10 cellular contexts compared by ENCODE assay signal in the genomic region with DNA sequence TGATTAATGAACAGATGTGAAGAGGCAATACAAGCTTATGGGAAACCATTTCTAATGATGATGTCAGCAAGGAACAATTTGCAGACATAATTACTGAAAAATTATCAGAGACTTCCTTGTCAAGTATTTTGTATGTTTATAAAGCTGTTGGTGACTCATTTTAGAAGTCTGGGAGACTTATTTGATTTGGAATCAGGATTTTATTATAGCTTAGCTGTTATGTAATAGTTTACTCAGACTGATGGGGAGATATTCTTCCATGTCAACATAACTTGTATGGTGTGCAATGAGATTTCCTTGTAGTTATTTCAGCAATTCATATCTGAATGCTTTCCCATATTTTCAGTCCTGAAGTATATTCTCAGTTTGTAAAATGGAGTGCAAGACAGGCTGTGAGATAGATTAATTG.
A peak's percentile ranks its signal among the peaks of the same experiment; 100 is the strongest.
DNase-seq lines count a peak whose midpoint lies in the region; ATAC-seq and TF ChIP-seq lines count a peak whose summit lies in the region.
"Had no signal": no experiment of that assay in that cellular context is flagged by ENCODE, and none has a peak within 500 bp of the region (broad histone marks: within the 10 kb centered on the region; RNA-seq: fewer than 3 reads in every experiment).

No MANE protein-coding gene starts in this region.

- peaks cover 6 to 7% of the 10 kb centered on the region in 2 donors for H3K27me3 Mint-ChIP-seq in effector memory CD8-positive, alpha-beta T cell

- no peaks in the 10 kb centered on the region for H3K36me3 Mint-ChIP-seq in effector memory CD8-positive, alpha-beta T cell (ENCODE audit: insufficient read depth)
- H3K36me3 Mint-ChIP-seq: memory B cell had no signal

- H3K4me1 ChIP-seq in PC-9 (replicated peaks; ENCODE audit: insufficient read depth) (peaks cover 47% of the 10 kb centered on the region), esophagus muscularis mucosa (peaks cover 29 to 57% (median 47%) of the 10 kb centered on the region in 4 donors), mucosa of descending colon (ENCODE audit: low read depth) (no peaks in the 10 kb centered on the region)

- H3K27ac Mint-ChIP-seq in effector memory CD8-positive, alpha-beta T cell, result no peak overlapping the region
- H3K27ac Mint-ChIP-seq: memory B cell had no signal

- H3K4me1 Mint-ChIP-seq in effector memory CD8-positive, alpha-beta T cell (ENCODE audit: low read depth in 2 of 2), result no peaks in the 10 kb centered on the region
- H3K4me1 Mint-ChIP-seq: memory B cell had no signal

- no peaks in the 10 kb centered on the region for H3K9me3 Mint-ChIP-seq in effector memory CD8-positive, alpha-beta T cell
- H3K9me3 Mint-ChIP-seq: memory B cell had no signal

- intact Hi-C loops in PC-9 (cut with micrococcal nuclease; ENCODE audit: unreplicated experiment) (loop anchor here (1.0 kb wide), 3 partner anchors 16 to 226 kb away; no protein-coding TSS in a partner anchor), esophagus muscularis mucosa (cut with DNase I) (no loop called here), mucosa of descending colon (cut with DNase I, micrococcal nuclease) (no loop called here), posterior cingulate gyrus (cut with DNase I) (no loop called here)

- H3K36me3 ChIP-seq in PC-9 (ENCODE audit: low read depth), result no peaks in the 10 kb centered on the region
- no peaks in the 10 kb centered on the region for H3K36me3 ChIP-seq in esophagus muscularis mucosa
- no peaks in the 10 kb centered on the region for H3K36me3 ChIP-seq in mucosa of descending colon (ENCODE audit: low read depth)

- peak overlapping the region; percentile 77 for H3K27ac ChIP-seq in PC-9
- peak overlapping the region; percentile 65 to 83 (median 80) for H3K27ac ChIP-seq in esophagus muscularis mucosa (replicated peaks in 1 of 4)

- ATAC-seq in mucosa of descending colon, result peak; percentile 21
- ATAC-seq in HG02840 (IDR thresholded peaks at IDR 0.05; ENCODE audit: low FRiP score, unreplicated experiment), result no peak
- ATAC-seq in effector memory CD8-positive, alpha-beta T cell (replicated peaks), result no peak

- H3K9me2 ChIP-seq in PC-9 (ENCODE audit: insufficient read depth), result no peaks in the 10 kb centered on the region

- H3K4me2 ChIP-seq in PC-9, result peak overlapping the region; percentile 4; the same call in 1 of the 2 replicates

- CTCF ChIA-PET in PC-9 (lab: Charles Lee), result no interaction called here

- POLR2A ChIA-PET in PC-9 (lab: Charles Lee; ENCODE audit: unreplicated experiment), result interaction anchor here (0.6 to 1.0 kb wide), 4 partner anchors 9 to 265 kb away, joined by 3 to 4 read pairs (median 3); a partner anchor contains a TSS

- BruUV-seq in PC-9 (replicated peaks; lab: Mats Ljungman, UMichigan), result no TSS peak

- DNase-seq in AG09309 (ENCODE audit: low read depth) (peak; percentile 82), PC-9 (peak in 1 of 2 experiments; percentile 99), esophagus muscularis mucosa (ENCODE audit: extremely low spot score) (no peak), mucosa of descending colon (no peak), KBM-7 (no peak), posterior cingulate gyrus (no peak)
- DNase-seq in effector memory CD8-positive, alpha-beta T cell, result no peak
- DNase-seq: Karpas-422 had no signal

- no peak overlapping the region for H3K4me3 ChIP-seq in AG09309 (ENCODE audit: control insufficient read depth, low read depth, low read length)
- no peak overlapping the region for H3K4me3 ChIP-seq in PC-9
- H3K4me3 ChIP-seq in esophagus muscularis mucosa, result no peak overlapping the region
- no peak overlapping the region for H3K4me3 ChIP-seq in mucosa of descending colon

- H4K20me1 ChIP-seq in PC-9 (ENCODE audit: insufficient read depth), result no peaks in the 10 kb centered on the region

- TF ChIP-seq EP300 in esophagus muscularis mucosa (IDR thresholded peaks at IDR 0.05), result no peak

- H3K27me3 ChIP-seq in PC-9 (ENCODE audit: insufficient read depth, low read depth), result no peaks in the 10 kb centered on the region
- no peaks in the 10 kb centered on the region for H3K27me3 ChIP-seq in esophagus muscularis mucosa

- TF ChIP-seq CTCF in AG09309 (IDR thresholded peaks at IDR 0.05; ENCODE audit: control insufficient read depth, insufficient read depth, low read depth, low read length, missing control alignments) (no peak), PC-9 (conservative IDR thresholded peaks at IDR 0.05) (no peak), esophagus muscularis mucosa (IDR thresholded peaks at IDR 0.05) (no peak), mucosa of descending colon (IDR thresholded peaks at IDR 0.05) (no peak)

- no peak for TF ChIP-seq POLR2A in esophagus muscularis mucosa (IDR thresholded peaks at IDR 0.05; ENCODE audit: low read depth)

- no peak overlapping the region for H3K4me3 Mint-ChIP-seq in effector memory CD8-positive, alpha-beta T cell
- H3K4me3 Mint-ChIP-seq: memory B cell had no signal

- H2AFZ ChIP-seq in PC-9, result no peak overlapping the region

- in situ Hi-C loops in KBM-7 (cut with MboI; ENCODE audit: low pct_unique_long_range_greater_than_20kb, low sequenced_read_pairs), result no loop called here

- H3K9me3 ChIP-seq in PC-9 (ENCODE audit: insufficient read depth, low read depth) (peaks cover 32% of the 10 kb centered on the region), esophagus muscularis mucosa (no peaks in the 10 kb centered on the region), mucosa of descending colon (no peaks in the 10 kb centered on the region)

- H3F3A ChIP-seq in PC-9 (ENCODE audit: insufficient read depth, low read depth), result peaks cover 27% of the 10 kb centered on the region; the same call in 1 of the 2 replicates

- no peaks in the 10 kb centered on the region for H3K79me2 ChIP-seq in PC-9 (ENCODE audit: low read depth)
